ENCODE assay signal across 27 cellular contexts in the genomic region with DNA sequence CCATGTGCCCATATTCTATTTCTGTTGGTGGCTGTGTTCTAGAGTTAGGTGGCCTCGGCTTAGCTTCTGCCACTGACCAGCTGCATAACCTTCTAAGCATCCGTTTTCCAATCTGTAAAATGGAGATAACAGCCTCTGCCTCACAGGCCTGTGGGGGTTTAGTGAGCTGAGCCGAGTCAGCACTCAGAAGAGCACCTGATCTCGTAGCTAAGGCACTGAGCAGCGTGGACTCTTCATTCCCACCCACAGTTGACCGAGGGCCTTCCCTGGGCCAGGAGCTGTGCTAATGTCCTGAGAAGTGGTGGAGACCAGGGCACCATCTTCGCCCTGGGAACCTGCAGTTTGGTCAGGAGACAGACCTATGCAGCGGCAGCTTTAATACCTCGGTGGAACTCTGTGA.
"Had no signal": no experiment of that assay in that cellular context is flagged by ENCODE, and none has a peak within 500 bp of the region (broad histone marks: within the 10 kb centered on the region; RNA-seq: fewer than 3 reads in every experiment).

No MANE protein-coding gene starts in this region.

- H3K27ac ChIP-seq: brain microvascular endothelial cell, coronary artery, esophagus muscularis mucosa, foreskin keratinocyte, gastrocnemius medialis, heart right ventricle, VCaP had no signal

- FAIRE-seq: astrocyte, bronchial epithelial cell, TTC549 had no signal

- DNase-seq: activated B cell treated with CpG ODN at 0.5 μM for 24 hours; activated CD4-positive, alpha-beta memory T cell treated with anti-CD3 and anti-CD28 coated beads for 36 hours; activated CD4-positive, alpha-beta T cell treated with anti-CD3 and anti-CD28 coated beads for 48 hours; activated CD4-positive, alpha-beta T cell treated with anti-CD3 and anti-CD28 coated beads, Interleukin-2, amount 50 U/mL, for 1 hour; activated CD8-positive, alpha-beta memory T cell treated with anti-CD3 and anti-CD28 coated beads, Interleukin-2, amount 50 U/mL, for 48 hours; activated effector memory CD4-positive, alpha-beta T cell treated with Interleukin-2 at 50 U/mL for 16 hours; activated gamma-delta T cell treated with Interleukin-2 at 50 U/mL for 16 hours; activated naive CD4-positive, alpha-beta T cell treated with anti-CD3 and anti-CD28 coated beads, Interleukin-2, amount 50 U/mL, for 16 hours; activated naive CD4-positive, alpha-beta T cell treated with Interleukin-2 at 50 U/mL for 16 hours; activated T-cell treated with anti-CD3 and anti-CD28 coated beads for 4 hours; activated T-cell treated with anti-CD3 and anti-CD28 coated beads, Interleukin-2, amount 50 U/mL, for 4 hours; amniotic stem cell; effector memory CD4-positive, alpha-beta T cell; foreskin keratinocyte; gastrocnemius medialis; T-helper 2 cell had no signal

- H3K27me3 ChIP-seq: brain microvascular endothelial cell, dorsolateral prefrontal cortex, esophagus muscularis mucosa, gastrocnemius medialis had no signal

- H3K9me3 ChIP-seq: esophagus muscularis mucosa, gastrocnemius medialis, heart right ventricle had no signal

- ATAC-seq: activated CD4-positive, CD25-positive, alpha-beta regulatory T cell treated with anti-CD3 and anti-CD28 coated beads, Interleukin-2, amount 50 U/mL, for 24 hours; activated T-cell treated with anti-CD3 and anti-CD28 coated beads, Interleukin-2, amount 50 U/mL, for 4 hours; activated T-helper 17 cell treated with anti-CD3 and anti-CD28 coated beads, Interleukin-2, amount 50 U/mL, for 72 hours; foreskin keratinocyte; gastrocnemius medialis had no signal

- H3K4me3 ChIP-seq: coronary artery, dorsolateral prefrontal cortex, esophagus muscularis mucosa, gastrocnemius medialis, heart right ventricle had no signal

- H3K36me3 ChIP-seq: brain microvascular endothelial cell, esophagus muscularis mucosa, gastrocnemius medialis, heart right ventricle had no signal

- H3K4me1 ChIP-seq: esophagus muscularis mucosa, foreskin keratinocyte, gastrocnemius medialis, heart right ventricle had no signal
